ENCODE assay signal across 9 cellular contexts in genomic region chr14:50821471-50822464, GRCh38. TPM values are rescaled to one million over a fixed set of nuclear protein-coding genes. Genes with fewer than 3 reads are reported as not detected.
DNase-seq lines count a peak whose midpoint lies in the region; ATAC-seq and TF ChIP-seq lines count a peak whose summit lies in the region.
"Had no signal": no experiment of that assay in that cellular context is flagged by ENCODE, and none has a peak within 500 bp of the region (broad histone marks: within the 10 kb centered on the region; RNA-seq: fewer than 3 reads in every experiment).

No MANE protein-coding gene starts in this region.

- H3K4me3 Mint-ChIP-seq in WTC11 = no peak overlapping the region; the same call in 1 of the 2 replicates

- peaks cover 6% of the 10 kb centered on the region; the same call in 1 of the 2 replicates for H3K36me3 Mint-ChIP-seq in WTC11

- CTCF ChIA-PET in WTC11 (lab: Charles Lee) = interaction anchor here (1.6 kb wide), 1 partner anchor 38 kb away, joined by 10 read pairs; no protein-coding TSS in a partner anchor

- H3K9me3 ChIP-seq in stomach (no peaks in the 10 kb centered on the region), gastroesophageal sphincter (no peaks in the 10 kb centered on the region), prostate gland (no peaks in the 10 kb centered on the region)

- intact Hi-C loops in stomach (cut with DNase I; ENCODE audit: low total_unique reads) = no loop called here
- intact Hi-C loops in prostate gland (cut with DNase I) = no loop called here

- H3K27ac ChIP-seq in stomach = peak overlapping the region in 3 of 5 donors; percentile 64 to 78 (median 71)
- H3K27ac ChIP-seq in gastroesophageal sphincter = no peak overlapping the region
- H3K27ac ChIP-seq in prostate gland = no peak overlapping the region

- H3K9me3 Mint-ChIP-seq in WTC11 = no peaks in the 10 kb centered on the region

- H3K36me3 ChIP-seq in stomach (no peaks in the 10 kb centered on the region), gastroesophageal sphincter (no peaks in the 10 kb centered on the region), prostate gland (no peaks in the 10 kb centered on the region)

- no peak for TF ChIP-seq EP300 in stomach (IDR thresholded peaks at IDR 0.05)
- TF ChIP-seq EP300 in gastroesophageal sphincter (IDR thresholded peaks at IDR 0.05) = no peak

- 65 to 84% (median 77%) methylated on average over 12 to 13 of the region's 13 CpGs for WGBS in stomach, 5 donors
- whole genome bisulfite sequencing in gastroesophageal sphincter (ENCODE audit: low coverage in 1 of 2), 2 donors = 56 to 81% methylated on average over 5 of the region's 13 CpGs
- 60% methylated on average over 13 of the region's 13 CpGs for WGBS in prostate gland

- peaks cover 16 to 70% (median 52%) of the 10 kb centered on the region in 4 donors for H3K4me1 ChIP-seq in stomach
- H3K4me1 ChIP-seq in gastroesophageal sphincter = peaks cover 0 to 44% (median 8%) of the 10 kb centered on the region in 3 donors
- no peaks in the 10 kb centered on the region for H3K4me1 ChIP-seq in prostate gland (replicated peaks)

- no peak for TF ChIP-seq CTCF in WTC11 (IDR thresholded peaks at IDR 0.05)
- TF ChIP-seq CTCF in stomach (IDR thresholded peaks at IDR 0.05) = no peak
- no peak for TF ChIP-seq CTCF in gastroesophageal sphincter (IDR thresholded peaks at IDR 0.05)
- no peak for TF ChIP-seq CTCF in prostate gland (IDR thresholded peaks at IDR 0.05)

- H3K4me3 ChIP-seq in stomach (no peak overlapping the region), gastroesophageal sphincter (no peak overlapping the region), prostate gland (no peak overlapping the region)

- peak; percentile 71 for DNase-seq in activated CD8-positive, alpha-beta memory T cell treated with anti-CD3 and anti-CD28 coated beads for 24 hours
- DNase-seq in activated CD8-positive, alpha-beta memory T cell treated with anti-CD3 and anti-CD28 coated beads, Interleukin-2, amount 50 U/mL, for 48 hours = no peak
- DNase-seq in WTC11 (ENCODE audit: low spot score) (no peak), erythroblast (lab: John Stamatoyannopoulos, UW) (peak; percentile 76 to 80), stomach (peak; percentile 41), NCI-H526 (lab: John Stamatoyannopoulos, UW) (no peak), prostate gland (ENCODE audit: low spot score) (no peak)
- DNase-seq: kidney had no signal

- H3K27me3 ChIP-seq in stomach (no peaks in the 10 kb centered on the region), gastroesophageal sphincter (no peaks in the 10 kb centered on the region), prostate gland (replicated peaks; ENCODE audit: insufficient read depth) (no peaks in the 10 kb centered on the region)

- ATAC-seq in WTC11 (peak; percentile 23), gastroesophageal sphincter (no peak)

- H3K4me1 Mint-ChIP-seq in WTC11 = peaks cover 57% of the 10 kb centered on the region

- H3K27ac Mint-ChIP-seq in WTC11 = no peak overlapping the region

- TF ChIP-seq POLR2A in erythroblast (IDR thresholded peaks at IDR 0.05; ENCODE audit: low read length) (no peak), stomach (IDR thresholded peaks at IDR 0.05) (no peak), gastroesophageal sphincter (IDR thresholded peaks at IDR 0.05) (no peak), prostate gland (IDR thresholded peaks at IDR 0.05) (no peak)

- H3K27me3 Mint-ChIP-seq in WTC11 (ENCODE audit: low read depth) = peaks cover 56% of the 10 kb centered on the region

- POLR2A ChIA-PET in WTC11 (lab: Charles Lee) = no interaction called here

TF ChIP-seq in WTC11, 78 proteins besides CTCF, POLR2A, EP300 and RAD21:
- TF ChIP-seq ZNF512 (CRISPR knock-in tag; IDR thresholded peaks at IDR 0.05; ENCODE audit: borderline replicate concordance) = no peak
- TF ChIP-seq ZNF416 (CRISPR knock-in tag; IDR thresholded peaks at IDR 0.05) = no peak
- TF ChIP-seq ETV6 (CRISPR knock-in tag; IDR thresholded peaks at IDR 0.05) = no peak
- no peak for TF ChIP-seq TCF7 (CRISPR knock-in tag; IDR thresholded peaks at IDR 0.05; ENCODE audit: low read depth)
- TF ChIP-seq ZNF219 (CRISPR knock-in tag; IDR thresholded peaks at IDR 0.05; ENCODE audit: borderline replicate concordance) = no peak
- TF ChIP-seq ZNF121 (CRISPR knock-in tag; IDR thresholded peaks at IDR 0.05) = no peak
- TF ChIP-seq, protein P1, sequence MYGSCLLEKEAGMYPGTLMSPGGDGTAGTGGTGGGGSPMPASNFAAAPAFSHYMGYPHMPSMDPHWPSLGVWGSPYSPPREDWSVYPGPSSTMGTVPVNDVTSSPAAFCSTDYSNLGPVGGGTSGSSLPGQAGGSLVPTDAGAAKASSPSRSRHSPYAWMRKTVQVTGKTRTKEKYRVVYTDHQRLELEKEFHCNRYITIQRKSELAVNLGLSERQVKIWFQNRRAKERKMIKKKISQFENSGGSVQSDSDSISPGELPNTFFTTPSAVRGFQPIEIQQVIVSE (CRISPR knock-in tag; IDR thresholded peaks at IDR 0.05; ENCODE audit: borderline replicate concordance) = no peak

RNA-seq across cellular contexts. Expression of gene NIN, which starts 9.2 kb away (rescaled TPM):
- 23.8 to 28.8 TPM (median 26.3 TPM) in 3 replicates for total RNA-seq in WTC11 (2021)
- total RNA-seq in stomach = 10 to 100 TPM; 13.3 to 70.5 (median 39.7) TPM
- polyA plus RNA-seq in stomach = 1 to 10 TPM; 5.3 to 9.5 (median 5.8) TPM
- total RNA-seq in gastroesophageal sphincter = 10 to 100 TPM; 30.2 to 43.1 (median 38.6) TPM
- 10 to 100 TPM; 14.3 to 20.5 TPM for total RNA-seq in prostate gland

RNA-seq across cellular contexts. Expression of gene ABHD12B, which starts 50.1 kb away (rescaled TPM):
- total RNA-seq in WTC11 (2021) (145 to 156 TPM (median 146 TPM) in 3 replicates), stomach (not detected), gastroesophageal sphincter (not detected), prostate gland (not detected)
- under 1 TPM in 1 of 3 donors, not detected in 2; 0.23 TPM for polyA plus RNA-seq in stomach
- total RNA-seq: kidney had no signal

Comparison
In these comparisons a context has a peak if more than half of its experiments do, and no peak if none do; other contexts are left out.
1. DNase-seq: peak in activated CD8-positive, alpha-beta memory T cell treated with anti-CD3 and anti-CD28 coated beads for 24 hours (single experiment), erythroblast (2 of 2) and stomach (single experiment); none in activated CD8-positive, alpha-beta memory T cell treated with anti-CD3 and anti-CD28 coated beads, Interleukin-2, amount 50 U/mL, for 48 hours (single experiment), WTC11 (single experiment), NCI-H526 (0 of 2) and prostate gland (single experiment).
2. H3K27ac ChIP-seq: peak in stomach (3 of 5); none in gastroesophageal sphincter (0 of 4) and prostate gland (0 of 2).
3. RNA of gene ABHD12B, which starts 50.1 kb away (total RNA-seq): 145 to 156 TPM in WTC11; not detected in stomach, not detected in gastroesophageal sphincter and not detected in prostate gland; every median in the first group is over 100 times any median in the second.